In genomic region chr17:81000089-81000630, GRCh38 we compare ENCODE assay signal across 23 cellular contexts. TPM values are rescaled to one million over a fixed set of nuclear protein-coding genes. Genes with fewer than 3 reads are reported as not detected.
DNase-seq lines count a peak whose midpoint lies in the region; ATAC-seq and TF ChIP-seq lines count a peak whose summit lies in the region.
"Had no signal": no experiment of that assay in that cellular context is flagged by ENCODE, and none has a peak within 500 bp of the region (broad histone marks: within the 10 kb centered on the region; RNA-seq: fewer than 3 reads in every experiment).

No MANE protein-coding gene starts in this region.

- no peaks in the 10 kb centered on the region for H3K9me3 ChIP-seq in colonic mucosa
- no peaks in the 10 kb centered on the region for H3K9me3 ChIP-seq in lower lobe of right lung
- no peaks in the 10 kb centered on the region for H3K9me3 ChIP-seq in transverse colon
- H3K9me3 ChIP-seq in vagina: no peaks in the 10 kb centered on the region
- H3K9me3 ChIP-seq: HAP-1, Peyer's patch, SJSA1 had no signal

- peaks cover 11% of the 10 kb centered on the region for H3K4me1 Mint-ChIP-seq in activated naive CD4-positive, alpha-beta T cell treated with anti-CD3 and anti-CD28 coated beads, Interleukin-2, amount 10 ng/mL, durations not matched to agents 7 days and 5 days
- peaks cover 13% of the 10 kb centered on the region for H3K4me1 Mint-ChIP-seq in activated naive CD4-positive, alpha-beta T cell treated with anti-CD3 and anti-CD28 coated beads for 36 hours (ENCODE audit: low read depth)
- peaks cover 12% of the 10 kb centered on the region for H3K4me1 Mint-ChIP-seq in osteocyte (ENCODE audit: unreplicated experiment)

- ATAC-seq in lower lobe of right lung (no peak), GM21786 (IDR thresholded peaks at IDR 0.05; ENCODE audit: unreplicated experiment) (no peak)

- H3K9ac ChIP-seq in colonic mucosa (ENCODE audit: low read depth in 2 of 2, low read length in 2 of 2): peak overlapping the region; percentile 30 to 74
- H3K9ac ChIP-seq: GM23248, KMS-11 had no signal

- TF ChIP-seq EP300 in transverse colon (IDR thresholded peaks at IDR 0.05; ENCODE audit: low read depth): no peak

- CTCF ChIA-PET in activated naive CD4-positive, alpha-beta T cell treated with anti-CD3 and anti-CD28 coated beads, Interleukin-2, amount 10 ng/mL, durations not matched to agents 7 days and 5 days (lab: Charles Lee): no interaction called here
- CTCF ChIA-PET in activated naive CD4-positive, alpha-beta T cell treated with anti-CD3 and anti-CD28 coated beads for 36 hours (lab: Charles Lee): no interaction called here

- H3K27me3 ChIP-seq in colonic mucosa: peaks cover 16% of the 10 kb centered on the region
- peaks cover 24% of the 10 kb centered on the region for H3K27me3 ChIP-seq in lower lobe of right lung (ENCODE audit: low read depth)
- H3K27me3 ChIP-seq in transverse colon: peaks cover 22% of the 10 kb centered on the region
- no peaks in the 10 kb centered on the region for H3K27me3 ChIP-seq in vagina

- no peaks in the 10 kb centered on the region for H3K9me3 Mint-ChIP-seq in activated naive CD4-positive, alpha-beta T cell treated with anti-CD3 and anti-CD28 coated beads, Interleukin-2, amount 10 ng/mL, durations not matched to agents 7 days and 5 days
- H3K9me3 Mint-ChIP-seq in activated naive CD4-positive, alpha-beta T cell treated with anti-CD3 and anti-CD28 coated beads for 36 hours: no peaks in the 10 kb centered on the region
- no peaks in the 10 kb centered on the region for H3K9me3 Mint-ChIP-seq in osteocyte (ENCODE audit: unreplicated experiment)

- peak; percentile 16 for DNase-seq in activated naive CD4-positive, alpha-beta T cell treated with anti-CD3 and anti-CD28 coated beads, Interleukin-2, amount 10 ng/mL, durations not matched to agents 7 days and 5 days
- no peak for DNase-seq in activated naive CD4-positive, alpha-beta T cell treated with anti-CD3 and anti-CD28 coated beads for 36 hours
- DNase-seq in colonic mucosa (no peak), lower lobe of right lung (peak; percentile 45), transverse colon (no peak), osteocyte (ENCODE audit: extremely low spot score, unreplicated experiment) (no peak), vagina (ENCODE audit: extremely low spot score in 2 of 2) (no peak)
- DNase-seq: AML-193, EL, GF-D8, GM23248, NCI-H1092 treated with DMSO at 0.1 percent for 48 hours, NCI-H1436 treated with DMSO at 0.1 percent for 48 hours, NCI-H2029, NCI-H226, NCI-H510A treated with DMSO at 0.1 percent for 48 hours, NCI-H82, Peyer's patch had no signal

- in situ Hi-C loops in transverse colon (cut with MboI; ENCODE audit: low pct_ligation_motif_present in 1 of 4, low pct_unique_long_range_greater_than_20kb in 1 of 4, low sequenced_read_pairs in 3 of 4): no loop called here

- peak overlapping the region; percentile 63 for H3K27ac ChIP-seq in colonic mucosa
- H3K27ac ChIP-seq in lower lobe of right lung: no peak overlapping the region
- H3K27ac ChIP-seq in transverse colon: peak overlapping the region; percentile 64 to 84 (median 76)
- H3K27ac ChIP-seq in vagina: no peak overlapping the region
- H3K27ac ChIP-seq: GM23248, HL-60, KMS-11, Peyer's patch, SJSA1 had no signal

- intact Hi-C loops in activated naive CD4-positive, alpha-beta T cell treated with anti-CD3 and anti-CD28 coated beads for 36 hours (cut with micrococcal nuclease): no loop called here
- intact Hi-C loops in colonic mucosa (cut with DNase I) (no loop called here), lower lobe of right lung (cut with DNase I) (no loop called here), transverse colon (cut with DNase I; ENCODE audit: low total_unique reads) (no loop called here), vagina (cut with DNase I) (loop anchor here (10.0 kb wide), 1 partner anchor 195 kb away; no protein-coding TSS in a partner anchor)

- H3K27ac Mint-ChIP-seq in activated naive CD4-positive, alpha-beta T cell treated with anti-CD3 and anti-CD28 coated beads, Interleukin-2, amount 10 ng/mL, durations not matched to agents 7 days and 5 days: no peak overlapping the region
- H3K27ac Mint-ChIP-seq in activated naive CD4-positive, alpha-beta T cell treated with anti-CD3 and anti-CD28 coated beads for 36 hours: no peak overlapping the region
- no peak overlapping the region for H3K27ac Mint-ChIP-seq in osteocyte (ENCODE audit: unreplicated experiment)

- H3K4me3 Mint-ChIP-seq in activated naive CD4-positive, alpha-beta T cell treated with anti-CD3 and anti-CD28 coated beads, Interleukin-2, amount 10 ng/mL, durations not matched to agents 7 days and 5 days: no peak overlapping the region
- H3K4me3 Mint-ChIP-seq in activated naive CD4-positive, alpha-beta T cell treated with anti-CD3 and anti-CD28 coated beads for 36 hours: no peak overlapping the region
- no peak overlapping the region for H3K4me3 Mint-ChIP-seq in osteocyte (ENCODE audit: unreplicated experiment)

- peaks cover 28% of the 10 kb centered on the region for H3K36me3 ChIP-seq in colonic mucosa
- peaks cover 51% of the 10 kb centered on the region for H3K36me3 ChIP-seq in lower lobe of right lung
- peaks cover 0 to 40% (median 11%) of the 10 kb centered on the region in 4 donors for H3K36me3 ChIP-seq in transverse colon
- H3K36me3 ChIP-seq in vagina: peaks cover 0 to 46% of the 10 kb centered on the region in 2 donors

- H3K4me3 ChIP-seq in colonic mucosa: no peak overlapping the region
- no peak overlapping the region for H3K4me3 ChIP-seq in lower lobe of right lung
- no peak overlapping the region for H3K4me3 ChIP-seq in transverse colon
- H3K4me3 ChIP-seq in vagina: no peak overlapping the region
- H3K4me3 ChIP-seq: GM23248, HAP-1, Peyer's patch, SJSA1 had no signal

- peaks cover 42% of the 10 kb centered on the region for H3K27me3 Mint-ChIP-seq in activated naive CD4-positive, alpha-beta T cell treated with anti-CD3 and anti-CD28 coated beads, Interleukin-2, amount 10 ng/mL, durations not matched to agents 7 days and 5 days
- H3K27me3 Mint-ChIP-seq in activated naive CD4-positive, alpha-beta T cell treated with anti-CD3 and anti-CD28 coated beads for 36 hours (ENCODE audit: low read depth): peaks cover 16% of the 10 kb centered on the region
- H3K27me3 Mint-ChIP-seq in osteocyte (ENCODE audit: unreplicated experiment): peaks cover 25% of the 10 kb centered on the region

- 82% methylated on average over 17 of the region's 20 CpGs; no CpG with 5 or more reads in 1 of the 2 donors for WGBS in transverse colon (ENCODE audit: low coverage in 1 of 2), 2 donors

- TF ChIP-seq CTCF in colonic mucosa (IDR thresholded peaks at IDR 0.05) (no peak), lower lobe of right lung (IDR thresholded peaks at IDR 0.05) (no peak), transverse colon (IDR thresholded peaks at IDR 0.05) (no peak), osteocyte (IDR thresholded peaks at IDR 0.05) (no peak), vagina (IDR thresholded peaks at IDR 0.05) (no peak)

- H3K36me3 Mint-ChIP-seq in activated naive CD4-positive, alpha-beta T cell treated with anti-CD3 and anti-CD28 coated beads, Interleukin-2, amount 10 ng/mL, durations not matched to agents 7 days and 5 days: peaks cover 16% of the 10 kb centered on the region
- H3K36me3 Mint-ChIP-seq in activated naive CD4-positive, alpha-beta T cell treated with anti-CD3 and anti-CD28 coated beads for 36 hours (ENCODE audit: low read depth): peaks cover 5% of the 10 kb centered on the region
- H3K36me3 Mint-ChIP-seq in osteocyte (ENCODE audit: unreplicated experiment): peaks cover 10% of the 10 kb centered on the region

- H3K4me1 ChIP-seq in colonic mucosa (peaks cover 43% of the 10 kb centered on the region), lower lobe of right lung (peaks cover 21% of the 10 kb centered on the region), transverse colon (peaks cover 27 to 54% (median 52%) of the 10 kb centered on the region in 4 donors), vagina (peaks cover 31% of the 10 kb centered on the region)

- TF ChIP-seq POLR2A in transverse colon (IDR thresholded peaks at IDR 0.05) (no peak), vagina (IDR thresholded peaks at IDR 0.05) (no peak)

RNA-seq across cellular contexts. Expression of gene CHMP6, which starts 8.5 kb away (rescaled TPM):
- 10 to 100 TPM; 10.1 to 10.6 TPM for total RNA-seq in activated naive CD4-positive, alpha-beta T cell treated with anti-CD3 and anti-CD28 coated beads for 36 hours
- 10 to 100 TPM; 29.1 to 43.5 TPM for total RNA-seq in colonic mucosa
- 28.8 TPM for total RNA-seq in lower lobe of right lung
- total RNA-seq in transverse colon: 100 to 1,000 TPM in 1 of 4 donors, 10 to 100 TPM in 3; 38.6 to 107 (median 41.7) TPM
- 31.1 and 35.9 TPM in 2 replicates for total RNA-seq in osteocyte
- total RNA-seq in vagina: 31.7 TPM

RNA-seq across cellular contexts. Expression of gene BAIAP2, which starts 34.8 kb away (rescaled TPM):
- total RNA-seq in activated naive CD4-positive, alpha-beta T cell treated with anti-CD3 and anti-CD28 coated beads for 36 hours: 1 to 10 TPM; 3.9 to 4.2 TPM
- total RNA-seq in colonic mucosa (10 to 100 TPM; 14.7 to 22.7 TPM), lower lobe of right lung (119 TPM), transverse colon (10 to 100 TPM; 11.7 to 62.1 (median 39.6) TPM), osteocyte (24.4 and 29.0 TPM in 2 replicates), vagina (113 TPM)

Comparison
In these comparisons a context has a peak if more than half of its experiments do, and no peak if none do; other contexts are left out.
1. DNase-seq: peak in activated naive CD4-positive, alpha-beta T cell treated with anti-CD3 and anti-CD28 coated beads, Interleukin-2, amount 10 ng/mL, durations not matched to agents 7 days and 5 days (single experiment) and lower lobe of right lung (single experiment); none in activated naive CD4-positive, alpha-beta T cell treated with anti-CD3 and anti-CD28 coated beads for 36 hours (single experiment), colonic mucosa (single experiment), transverse colon (single experiment), osteocyte (single experiment) and vagina (0 of 2).
2. H3K27ac ChIP-seq: peak in colonic mucosa (single experiment) and transverse colon (4 of 4); none in lower lobe of right lung (single experiment) and vagina (single experiment).